In the genomic region with DNA sequence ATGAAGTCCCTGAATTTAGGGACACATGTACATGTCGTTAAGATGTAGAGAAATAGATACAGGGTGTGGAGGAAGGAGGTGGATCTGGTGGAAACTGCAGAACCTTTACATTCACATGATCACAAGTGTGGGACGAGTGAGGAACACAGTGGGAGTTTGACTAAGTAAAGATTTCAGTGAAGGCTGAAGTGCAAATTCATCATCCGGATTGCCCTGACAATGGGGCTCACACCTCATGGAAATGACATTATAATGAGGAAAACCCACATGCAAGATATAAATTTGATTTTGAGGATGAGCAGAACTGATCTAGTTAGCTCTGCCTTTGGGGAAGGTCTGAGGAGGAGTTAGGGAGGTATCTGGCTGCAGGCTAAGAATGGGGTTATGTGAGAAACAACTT, we compare ENCODE assay signal across 8 cellular contexts.
"Had no signal": no experiment of that assay in that cellular context is flagged by ENCODE, and none has a peak within 500 bp of the region (broad histone marks: within the 10 kb centered on the region; RNA-seq: fewer than 3 reads in every experiment).

No MANE protein-coding gene starts in this region.

- H3K27ac ChIP-seq: GM23248, HL-60 had no signal

- DNase-seq: GM23248, GOT3, H7, HFFc6, IMR-90 had no signal

- H3K36me3 ChIP-seq: HAP-1 had no signal

- H3K4me3 ChIP-seq: GM23248, HAP-1 had no signal

- ATAC-seq: HCT116 had no signal

- H3K9me3 ChIP-seq: HAP-1 had no signal
